ENCODE assay signal across 33 cellular contexts in genomic region chr11:125778728-125779127, GRCh38. TPM values are rescaled to one million over a fixed set of nuclear protein-coding genes. Genes with fewer than 3 reads are reported as not detected.
"Had no signal": no experiment of that assay in that cellular context is flagged by ENCODE, and none has a peak within 500 bp of the region (broad histone marks: within the 10 kb centered on the region; RNA-seq: fewer than 3 reads in every experiment).

Gene PATE2 (minus strand): TSS chr11:125778828. CDS start chr11:125778773, 55 bp downstream.

- H3K27me3 Mint-ChIP-seq: stimulated activated naive CD8-positive, alpha-beta T cell treated with anti-CD3 and anti-CD28 coated beads, Interleukin-15, amount 100 ng/mL, for 72 hours had no signal

- DNase-seq: hypothalamus; immature natural killer cell; kidney; left colon; left lung; lower lobe of right lung; mesendoderm; naive B cell; natural killer cell; nephron progenitor cell; ovary; right lobe of liver; stimulated activated CD4-positive, alpha-beta T cell treated with anti-CD3 and anti-CD28 coated beads, Interleukin-1b, Interleukin-23, amount 100 ng/mL, for 48 hours; stimulated activated CD4-positive, alpha-beta T cell treated with anti-CD3 and anti-CD28 coated beads, Interleukin-2, amount 100 ng/mL, for 48 hours; stimulated activated CD4-positive, alpha-beta T cell treated with anti-CD3 and anti-CD28 coated beads, Interleukin-4, amount 100 ng/mL, for 4 hours; stimulated activated CD8-positive, alpha-beta memory T cell treated with anti-CD3 and anti-CD28 coated beads, Interleukin-4, amount 100 ng/mL, for 48 hours; stimulated activated naive CD4-positive, alpha-beta T cell treated with Interleukin-2 at 50 U/mL for 16 hours; stimulated activated naive CD8-positive, alpha-beta T cell treated with anti-CD3 and anti-CD28 coated beads, Interleukin-15, amount 100 ng/mL, for 72 hours; substantia nigra; upper lobe of left lung had no signal

- H3K4me2 ChIP-seq: smooth muscle cell had no signal

- H3K4me1 Mint-ChIP-seq: immature natural killer cell; naive B cell; natural killer cell; nephron progenitor cell; stimulated activated memory B cell treated with anti-CD40 and anti-IgM and Interleukin-4, amounts not matched to agents 10 μg/mL and 1 μg/mL and 100 μg/mL, for 72 hours had no signal

- H3K36me3 ChIP-seq: left lung, lower lobe of right lung, ovary, right atrium auricular region, right lobe of liver, tibial nerve, upper lobe of left lung, vagina had no signal

- H3K9me3 ChIP-seq: left lung, lower lobe of right lung, ovary, right atrium auricular region, right lobe of liver, tibial nerve, upper lobe of left lung, vagina had no signal

- ATAC-seq: left colon; left lung; lower lobe of right lung; natural killer cell; right lobe of liver; stimulated activated memory B cell treated with anti-CD40 and anti-IgM and Interleukin-4, amounts not matched to agents 10 μg/mL and 1 μg/mL and 100 μg/mL, for 72 hours; stimulated activated naive CD8-positive, alpha-beta T cell treated with anti-CD3 and anti-CD28 coated beads, Interleukin-15, amount 100 ng/mL, for 72 hours had no signal

- H3K27me3 ChIP-seq: left lung, ovary, right atrium auricular region, right lobe of liver, tibial nerve, upper lobe of left lung, vagina had no signal

- H3K27ac ChIP-seq: left lung, lower lobe of right lung, ovary, right atrium auricular region, right lobe of liver, tibial nerve, upper lobe of left lung, vagina had no signal

- H3K4me3 ChIP-seq: left lung, lower lobe of right lung, ovary, right atrium auricular region, right lobe of liver, smooth muscle cell, tibial nerve, upper lobe of left lung, vagina had no signal

- FAIRE-seq: islet of Langerhans, kidney had no signal

- H3K4me1 ChIP-seq: left lung, lower lobe of right lung, right atrium auricular region, right lobe of liver, tibial nerve, upper lobe of left lung, vagina had no signal

- H3K36me3 Mint-ChIP-seq: immature natural killer cell; mesothelial cell of epicardium; natural killer cell; stimulated activated memory B cell treated with anti-CD40 and anti-IgM and Interleukin-4, amounts not matched to agents 10 μg/mL and 1 μg/mL and 100 μg/mL, for 72 hours had no signal

- H3K4me3 Mint-ChIP-seq: immature natural killer cell; mesothelial cell of epicardium; naive B cell; natural killer cell; nephron progenitor cell; stimulated activated memory B cell treated with anti-CD40 and anti-IgM and Interleukin-4, amounts not matched to agents 10 μg/mL and 1 μg/mL and 100 μg/mL, for 72 hours; stimulated activated naive CD8-positive, alpha-beta T cell treated with anti-CD3 and anti-CD28 coated beads, Interleukin-15, amount 100 ng/mL, for 72 hours had no signal

- H3K27ac Mint-ChIP-seq: immature natural killer cell; mesothelial cell of epicardium; naive B cell; natural killer cell; nephron progenitor cell; progenitor cell of endocrine pancreas; stimulated activated memory B cell treated with anti-CD40 and anti-IgM and Interleukin-4, amounts not matched to agents 10 μg/mL and 1 μg/mL and 100 μg/mL, for 72 hours; stimulated activated naive CD8-positive, alpha-beta T cell treated with anti-CD3 and anti-CD28 coated beads, Interleukin-15, amount 100 ng/mL, for 72 hours had no signal

RNA-seq across cellular contexts. Expression of gene PATE2, which starts in this region (rescaled TPM):
- total RNA-seq: kidney, left colon, left lung, liver, lower lobe of right lung, mononuclear cell, natural killer cell, omental fat pad, progenitor cell of endocrine pancreas, right atrium auricular region, right lobe of liver, skeletal muscle tissue, smooth muscle cell, tibial nerve, upper lobe of left lung, vagina had no signal
- polyA plus RNA-seq: immature natural killer cell, liver, urinary bladder had no signal
